In the genomic region with DNA sequence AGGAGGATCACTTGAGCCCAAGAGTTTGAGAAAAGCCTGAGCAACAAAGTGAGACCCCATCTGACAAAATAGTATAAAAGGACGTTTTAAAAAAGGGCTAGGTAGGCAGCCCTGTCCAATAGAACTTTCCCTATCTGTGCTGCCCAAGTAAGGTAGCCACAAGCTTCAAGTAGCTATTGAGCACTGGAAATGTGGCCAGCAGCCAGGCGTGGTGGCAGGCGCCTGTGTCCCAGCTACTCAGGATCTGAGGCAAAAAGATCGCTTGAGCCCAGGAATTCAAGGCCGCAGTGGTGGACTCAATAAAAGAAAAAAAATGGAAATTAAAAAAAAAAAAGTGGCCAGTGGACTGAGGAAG, we compare ENCODE assay signal across 7 cellular contexts. TPM values are rescaled to one million over a fixed set of nuclear protein-coding genes. Genes with fewer than 3 reads are reported as not detected.
DNase-seq lines count a peak whose midpoint lies in the region; ATAC-seq and TF ChIP-seq lines count a peak whose summit lies in the region.

No MANE protein-coding gene starts in this region.

- H3K36me3 Mint-ChIP-seq in dendritic cell treated with granulocyte-macrophage colony-stimulating factor and Interleukin-4, amounts not matched to agents 40 ng/mL and 50 ng/mL, for 4 days (ENCODE audit: low read depth): peaks cover 11% of the 10 kb centered on the region
- H3K36me3 Mint-ChIP-seq in progenitor cell of endocrine pancreas (ENCODE audit: insufficient read depth): peaks cover 7% of the 10 kb centered on the region

- TF ChIP-seq CTCF in progenitor cell of endocrine pancreas (IDR thresholded peaks at IDR 0.05; ENCODE audit: unreplicated experiment): no peak

- DNase-seq in DMS79 (lab: John Stamatoyannopoulos, UW) (peak; percentile 34), NCI-H2029 (lab: John Stamatoyannopoulos, UW) (peak; percentile 77), progenitor cell of endocrine pancreas (ENCODE audit: low spot score, unreplicated experiment) (no peak), SKM-1 (lab: John Stamatoyannopoulos, UW; ENCODE audit: unreplicated experiment) (no peak), HCEC 1CT (no peak)

- H3K27me3 Mint-ChIP-seq in dendritic cell treated with granulocyte-macrophage colony-stimulating factor and Interleukin-4, amounts not matched to agents 40 ng/mL and 50 ng/mL, for 4 days: no peaks in the 10 kb centered on the region
- H3K27me3 Mint-ChIP-seq in progenitor cell of endocrine pancreas: no peaks in the 10 kb centered on the region

- H3K4me3 Mint-ChIP-seq in dendritic cell treated with granulocyte-macrophage colony-stimulating factor and Interleukin-4, amounts not matched to agents 40 ng/mL and 50 ng/mL, for 4 days: peak overlapping the region; percentile 46
- H3K4me3 Mint-ChIP-seq in progenitor cell of endocrine pancreas (ENCODE audit: low read depth): peak overlapping the region; percentile 85

- peak overlapping the region; percentile 95 for H3K27ac Mint-ChIP-seq in dendritic cell treated with granulocyte-macrophage colony-stimulating factor and Interleukin-4, amounts not matched to agents 40 ng/mL and 50 ng/mL, for 4 days
- peak overlapping the region; percentile 87 for H3K27ac Mint-ChIP-seq in progenitor cell of endocrine pancreas

- intact Hi-C loops in dendritic cell treated with granulocyte-macrophage colony-stimulating factor and Interleukin-4, amounts not matched to agents 40 ng/mL and 50 ng/mL, for 4 days (cut with micrococcal nuclease): no loop called here

- H3K4me1 Mint-ChIP-seq in dendritic cell treated with granulocyte-macrophage colony-stimulating factor and Interleukin-4, amounts not matched to agents 40 ng/mL and 50 ng/mL, for 4 days (ENCODE audit: low read depth): peaks cover 34% of the 10 kb centered on the region
- peaks cover 40% of the 10 kb centered on the region for H3K4me1 Mint-ChIP-seq in progenitor cell of endocrine pancreas (ENCODE audit: low read depth)

- H3K9me3 Mint-ChIP-seq in dendritic cell treated with granulocyte-macrophage colony-stimulating factor and Interleukin-4, amounts not matched to agents 40 ng/mL and 50 ng/mL, for 4 days: no peaks in the 10 kb centered on the region
- H3K9me3 Mint-ChIP-seq in progenitor cell of endocrine pancreas (ENCODE audit: low read depth): no peaks in the 10 kb centered on the region

- ATAC-seq in GM18517 (IDR thresholded peaks at IDR 0.05; ENCODE audit: unreplicated experiment): no peak

RNA-seq across cellular contexts. Expression of a gene that starts 1.5 kb away (rescaled TPM):
- 175 and 183 TPM in 2 replicates for total RNA-seq in progenitor cell of endocrine pancreas

RNA-seq across cellular contexts. Expression of a gene that starts 26.8 kb away (rescaled TPM):
- total RNA-seq in progenitor cell of endocrine pancreas: 56.1 and 60.4 TPM in 2 replicates

RNA-seq across cellular contexts. Expression of a gene that starts 34.2 kb away (rescaled TPM):
- 58.8 and 62.3 TPM in 2 replicates for total RNA-seq in progenitor cell of endocrine pancreas

Comparison
In these comparisons a context has a peak if more than half of its experiments do, and no peak if none do; other contexts are left out.
1. DNase-seq: peak in DMS79 (single experiment) and NCI-H2029 (single experiment); none in progenitor cell of endocrine pancreas (single experiment), SKM-1 (single experiment) and HCEC 1CT (single experiment).